8 cellular contexts compared by ENCODE assay signal in genomic region chr2:152176113-152176714, GRCh38. TPM values are rescaled to one million over a fixed set of nuclear protein-coding genes. Genes with fewer than 3 reads are reported as not detected.
A peak's percentile ranks its signal among the peaks of the same experiment; 100 is the strongest.
DNase-seq lines count a peak whose midpoint lies in the region; ATAC-seq and TF ChIP-seq lines count a peak whose summit lies in the region.

No MANE protein-coding gene starts in this region.

- DNase-seq in cardiac fibroblast (ENCODE audit: low read depth in 2 of 2) (peak in 1 of 2 donors; percentile 46), lower lobe of right lung (no peak), retina (no peak), NCI-H1105 treated with DMSO at 0.1 percent for 48 hours (lab: John Stamatoyannopoulos, UW) (no peak)

- WGBS in urinary bladder: 2% methylated on average over 29 of the region's 29 CpGs

- H3K27ac ChIP-seq in lower lobe of right lung: peak overlapping the region; percentile 98
- peak overlapping the region; percentile 89 for H3K27ac ChIP-seq in urinary bladder (ENCODE audit: low read depth)

- TF ChIP-seq CTCF in GM12875 (IDR thresholded peaks at IDR 0.05; ENCODE audit: borderline replicate concordance, insufficient read depth, low read depth, low read length): no peak
- TF ChIP-seq CTCF in LNCAP (IDR thresholded peaks at IDR 0.05): peak; percentile 7; the same call in 1 of the 2 replicates
- TF ChIP-seq CTCF in cardiac fibroblast (IDR thresholded peaks at IDR 0.05; ENCODE audit: low read depth, low read length): no peak
- TF ChIP-seq CTCF in lower lobe of right lung (IDR thresholded peaks at IDR 0.05): no peak

- ATAC-seq in GM21737 (IDR thresholded peaks at IDR 0.05; ENCODE audit: unreplicated experiment) (peak; percentile 16), lower lobe of right lung (peak; percentile 4 to 5)

- no peaks in the 10 kb centered on the region for H3K27me3 ChIP-seq in lower lobe of right lung (ENCODE audit: low read depth)

- no peaks in the 10 kb centered on the region for H3K9me3 ChIP-seq in lower lobe of right lung

- intact Hi-C loops in lower lobe of right lung (cut with DNase I): no loop called here

- H3K4me1 ChIP-seq in lower lobe of right lung (peaks cover 40% of the 10 kb centered on the region), urinary bladder (ENCODE audit: insufficient read depth) (no peaks in the 10 kb centered on the region)

- H3K36me3 ChIP-seq in lower lobe of right lung (no peaks in the 10 kb centered on the region), urinary bladder (ENCODE audit: insufficient read depth) (no peaks in the 10 kb centered on the region)

- H3K4me3 ChIP-seq in GM12875 (ENCODE audit: low read depth, low read length): peak overlapping the region; percentile 26
- H3K4me3 ChIP-seq in cardiac fibroblast (replicated peaks in 1 of 2; ENCODE audit: low read depth in 2 of 2, low read length in 2 of 2): peak overlapping the region; percentile 86 to 98
- H3K4me3 ChIP-seq in lower lobe of right lung: peak overlapping the region; percentile 86
- peak overlapping the region; percentile 68 for H3K4me3 ChIP-seq in urinary bladder (ENCODE audit: low read depth, low read length)

RNA-seq across cellular contexts. Expression of gene STAM2, which starts 0.7 kb away (rescaled TPM):
- total RNA-seq in lower lobe of right lung (39.8 TPM), urinary bladder (91.6 TPM)
- polyA plus RNA-seq in urinary bladder: 13.6 TPM

Comparison
In these comparisons a context has a peak if more than half of its experiments do, and no peak if none do; other contexts are left out.
1. H3K4me3 ChIP-seq: peak in every context shown above with its lines; median percentile 92 in cardiac fibroblast; 86 in lower lobe of right lung; 68 in urinary bladder; 26 in GM12875.